11 cellular contexts compared by ENCODE assay signal in genomic region chr4:125390126-125390525, GRCh38.
DNase-seq lines count a peak whose midpoint lies in the region; ATAC-seq and TF ChIP-seq lines count a peak whose summit lies in the region.
"Had no signal": no experiment of that assay in that cellular context is flagged by ENCODE, and none has a peak within 500 bp of the region (broad histone marks: within the 10 kb centered on the region; RNA-seq: fewer than 3 reads in every experiment).

No MANE protein-coding gene starts in this region.

- no peak overlapping the region for H3K4me2 ChIP-seq in OCI-LY7 (ENCODE audit: low read length)

- H3K4me1 Mint-ChIP-seq in activated CD4-positive, alpha-beta T cell treated with anti-CD3 and anti-CD28 coated beads, Interleukin-2, amount 10 ng/mL, durations not matched to agents 24 days and 14 days: no peaks in the 10 kb centered on the region

- no peaks in the 10 kb centered on the region for H3K27me3 Mint-ChIP-seq in activated CD4-positive, alpha-beta T cell treated with anti-CD3 and anti-CD28 coated beads, Interleukin-2, amount 10 ng/mL, durations not matched to agents 24 days and 14 days

- POLR2A ChIA-PET in OCI-LY7 (lab: Charles Lee): no interaction called here

- H4K20me1 ChIP-seq in OCI-LY7 (ENCODE audit: insufficient read depth, low read length): no peaks in the 10 kb centered on the region

- TF ChIP-seq CTCF in lung (IDR thresholded peaks at IDR 0.05; ENCODE audit: control extremely low read depth, extremely low read depth): no peak
- no peak for TF ChIP-seq CTCF in upper lobe of left lung (IDR thresholded peaks at IDR 0.05)
- TF ChIP-seq CTCF in OCI-LY7 (conservative IDR thresholded peaks at IDR 0.05; ENCODE audit: low read length): no peak

- no peak overlapping the region for H3K27ac Mint-ChIP-seq in activated CD4-positive, alpha-beta T cell treated with anti-CD3 and anti-CD28 coated beads, Interleukin-2, amount 10 ng/mL, durations not matched to agents 24 days and 14 days

- no peaks in the 10 kb centered on the region for H3K79me2 ChIP-seq in OCI-LY7 (ENCODE audit: insufficient read depth, low read depth, low read length)

- H3K27me3 ChIP-seq in lung (ENCODE audit: control insufficient read depth, insufficient read depth) (no peaks in the 10 kb centered on the region), upper lobe of left lung (no peaks in the 10 kb centered on the region)

- ATAC-seq in lung (ENCODE audit: insufficient read depth, low FRiP score) (peak; percentile 32), upper lobe of left lung (ENCODE audit: low FRiP score in 2 of 2) (peak; percentile 56 to 61)

- no peak overlapping the region for H2AFZ ChIP-seq in OCI-LY7 (ENCODE audit: low read length)

- peak in 2 of 4 donors; percentile 12 to 31 for TF ChIP-seq EP300 in upper lobe of left lung (IDR thresholded peaks at IDR 0.05)

- BruUV-seq in OCI-LY7 (replicated peaks; lab: Mats Ljungman, UMichigan): no TSS peak

- no peaks in the 10 kb centered on the region for H3K9me2 ChIP-seq in OCI-LY7 (ENCODE audit: insufficient read depth, low read length)

- H3K9me3 ChIP-seq in lung (ENCODE audit: control insufficient read depth in 2 of 2, insufficient read depth in 1 of 2, low read length in 1 of 2): peaks cover 0 to 1% of the 10 kb centered on the region in 2 donors
- H3K9me3 ChIP-seq in upper lobe of left lung: no peaks in the 10 kb centered on the region
- no peaks in the 10 kb centered on the region for H3K9me3 ChIP-seq in OCI-LY7 (ENCODE audit: low read length)

- no peak overlapping the region for H3K4me3 ChIP-seq in lung
- no peak overlapping the region for H3K4me3 ChIP-seq in upper lobe of left lung
- H3K4me3 ChIP-seq in OCI-LY7 (ENCODE audit: low read depth, low read length, poor library complexity, severe bottlenecking): no peak overlapping the region

- no peaks in the 10 kb centered on the region for H3K9me3 Mint-ChIP-seq in activated CD4-positive, alpha-beta T cell treated with anti-CD3 and anti-CD28 coated beads, Interleukin-2, amount 10 ng/mL, durations not matched to agents 24 days and 14 days

- no peak overlapping the region for H3K4me3 Mint-ChIP-seq in activated CD4-positive, alpha-beta T cell treated with anti-CD3 and anti-CD28 coated beads, Interleukin-2, amount 10 ng/mL, durations not matched to agents 24 days and 14 days

- H3K27ac ChIP-seq in lung (ENCODE audit: low read depth in 1 of 2, low read length in 1 of 2) (peak overlapping the region; percentile 82 to 92), upper lobe of left lung (peak overlapping the region; percentile 33 to 82 (median 54)), OCI-LY7 (ENCODE audit: low read depth, low read length, poor library complexity, severe bottlenecking) (no peak overlapping the region)

- peaks cover 0 to 9% of the 10 kb centered on the region in 2 donors for H3K4me1 ChIP-seq in lung (ENCODE audit: control insufficient read depth in 2 of 2, insufficient read depth in 2 of 2, low read length in 2 of 2)
- peaks cover 0 to 38% (median 6%) of the 10 kb centered on the region in 4 donors for H3K4me1 ChIP-seq in upper lobe of left lung
- H3K4me1 ChIP-seq in OCI-LY7 (ENCODE audit: insufficient read depth, low read length, poor library complexity, severe bottlenecking): no peaks in the 10 kb centered on the region

- H3K36me3 ChIP-seq in lung (ENCODE audit: control insufficient read depth in 2 of 2, insufficient read depth in 2 of 2, low read length in 2 of 2) (no peaks in the 10 kb centered on the region), upper lobe of left lung (no peaks in the 10 kb centered on the region), OCI-LY7 (ENCODE audit: insufficient read depth, low read length) (no peaks in the 10 kb centered on the region)

- CTCF ChIA-PET in OCI-LY7 (lab: Charles Lee; ENCODE audit: unreplicated experiment): no interaction called here

- WGBS in lung, 2 donors: 41 to 57% methylated on average over 4 of the region's 4 CpGs
- 42 to 50% methylated on average over 4 of the region's 4 CpGs for WGBS in upper lobe of left lung, 2 donors

- DNase-seq in NCI-H226 (peak; percentile 66), dermis blood vessel endothelial cell (peak; percentile 88), lung (ENCODE audit: low spot score) (no peak), upper lobe of left lung (no peak), OCI-LY7 (ENCODE audit: low spot score) (no peak), SKM-1 treated with dmso at 0.1 percent for 144 hours (lab: John Stamatoyannopoulos, UW; ENCODE audit: unreplicated experiment) (no peak)
- DNase-seq in effector CD4-positive, alpha-beta T cell: no peak
- no peak for DNase-seq in activated CD4-positive, alpha-beta T cell treated with anti-CD3 and anti-CD28 coated beads, Interleukin-2, amount 10 ng/mL, durations not matched to agents 24 days and 14 days
- DNase-seq: activated CD8-positive, alpha-beta memory T cell treated with anti-CD3 and anti-CD28 coated beads for 24 hours; MV-4-11; stimulated activated CD4-positive, alpha-beta T cell treated with anti-CD3 and anti-CD28 coated beads, Interleukin-4, amount 100 ng/mL, for 4 hours had no signal

- intact Hi-C loops in OCI-LY7 (cut with micrococcal nuclease; ENCODE audit: unreplicated experiment): no loop called here
- intact Hi-C loops in activated CD4-positive, alpha-beta T cell treated with anti-CD3 and anti-CD28 coated beads, Interleukin-2, amount 10 ng/mL, durations not matched to agents 24 days and 14 days (cut with micrococcal nuclease): no loop called here

- no peaks in the 10 kb centered on the region for H3K36me3 Mint-ChIP-seq in activated CD4-positive, alpha-beta T cell treated with anti-CD3 and anti-CD28 coated beads, Interleukin-2, amount 10 ng/mL, durations not matched to agents 24 days and 14 days (ENCODE audit: low read depth)

- no peak for TF ChIP-seq POLR2A in upper lobe of left lung (IDR thresholded peaks at IDR 0.05)

Comparison
In these comparisons a context has a peak if more than half of its experiments do, and no peak if none do; other contexts are left out.
1. DNase-seq: peak in NCI-H226 (single experiment) and dermis blood vessel endothelial cell (single experiment); none in lung (single experiment), upper lobe of left lung (0 of 2), OCI-LY7 (single experiment), effector CD4-positive, alpha-beta T cell (single experiment), SKM-1 treated with dmso at 0.1 percent for 144 hours (single experiment) and activated CD4-positive, alpha-beta T cell treated with anti-CD3 and anti-CD28 coated beads, Interleukin-2, amount 10 ng/mL, durations not matched to agents 24 days and 14 days (single experiment).